ENCODE assay signal across 8 cellular contexts in the genomic region with DNA sequence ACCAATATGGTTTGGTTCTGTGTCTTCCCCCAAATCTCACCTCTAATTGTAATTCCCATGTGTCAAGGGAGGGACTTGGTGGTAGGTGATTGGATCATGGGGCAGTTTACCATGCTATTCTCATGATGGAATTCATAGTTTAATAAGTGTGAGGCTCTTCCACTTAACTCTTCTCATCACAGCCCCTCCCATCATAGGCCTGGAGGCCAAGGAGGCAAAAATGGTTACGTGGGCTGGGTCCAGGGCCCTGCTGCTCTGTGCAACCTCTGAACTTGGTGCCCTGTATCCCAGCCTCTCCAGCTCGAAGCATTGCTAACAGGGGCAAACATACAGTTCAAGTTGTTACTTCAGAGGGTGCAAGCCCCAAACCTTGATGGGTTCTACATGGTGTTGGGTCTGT.
"Had no signal": no experiment of that assay in that cellular context is flagged by ENCODE, and none has a peak within 500 bp of the region (broad histone marks: within the 10 kb centered on the region; RNA-seq: fewer than 3 reads in every experiment).

No MANE protein-coding gene starts in this region.

- H3K27ac Mint-ChIP-seq: HFFc6, IgD-negative memory B cell had no signal

- H3K36me3 ChIP-seq: HAP-1 had no signal

- H3K4me1 ChIP-seq: HAP-1 had no signal

- DNase-seq: GM23248, GOT3, H7, HFFc6, KG1 had no signal

- H3K27ac ChIP-seq: GM23248 had no signal

- H3K27me3 Mint-ChIP-seq: IgD-negative memory B cell had no signal

- H3K9ac ChIP-seq: GM23248 had no signal

- H3K4me1 Mint-ChIP-seq: IgD-negative memory B cell had no signal

- H3K4me3 Mint-ChIP-seq: HFFc6, IgD-negative memory B cell had no signal

- FAIRE-seq: HTR-8/SVneo had no signal

- H2AFZ ChIP-seq: GM23248 had no signal

- H3K4me3 ChIP-seq: GM23248, HAP-1 had no signal
